Comparison of ENCODE assay signal across 1 cellular context in the genomic region with DNA sequence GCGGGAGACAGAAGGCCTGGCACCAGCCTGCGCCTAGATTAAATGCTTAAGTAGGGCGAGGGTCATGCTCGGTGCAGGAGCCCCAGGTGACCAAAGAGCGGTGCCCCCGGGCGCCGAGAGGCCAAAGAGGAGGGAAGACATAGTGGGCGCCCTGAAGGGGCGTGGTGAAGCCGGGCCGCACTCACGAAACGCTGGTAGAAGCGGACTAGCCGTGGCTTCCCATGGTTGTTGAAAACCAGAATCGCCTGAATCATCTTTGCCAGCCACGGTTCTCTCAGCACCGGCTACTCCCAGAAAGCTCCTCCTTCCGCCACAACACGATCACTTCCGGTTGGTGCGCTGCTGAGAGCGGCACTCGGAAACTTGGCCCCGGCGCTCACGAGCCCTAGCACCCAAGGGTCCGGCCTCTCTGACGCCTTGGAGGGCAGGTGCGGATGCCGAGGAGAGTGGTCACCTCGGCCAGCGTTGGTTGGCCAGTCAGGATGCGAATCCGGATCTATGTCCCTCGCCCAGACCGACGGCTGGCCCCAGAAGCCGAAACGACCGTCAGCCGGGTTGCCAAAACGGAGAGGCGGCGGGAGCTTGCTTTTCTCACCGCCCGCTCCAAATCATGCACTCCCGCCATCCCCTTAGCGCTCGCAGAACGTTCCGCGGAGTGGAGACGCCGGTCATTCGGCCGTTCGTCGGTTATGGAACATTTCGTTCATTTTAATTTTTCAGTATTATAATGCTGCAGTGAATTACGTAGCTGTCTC.
TF ChIP-seq lines count a peak whose summit lies in the region.

A gene (minus strand): TSS at position 299 of the 755 bp plus-strand sequence. CDS start 45 bp downstream, at position 254.

TF ChIP-seq in K562, 482 proteins besides CTCF, POLR2A, EP300 and RAD21 (continued from another document and continues in another):
- TF ChIP-seq TAL1 (IDR thresholded peaks at IDR 0.05), result no peak
- TF ChIP-seq ZNF507 (tag; conservative IDR thresholded peaks at IDR 0.05), result no peak
- TF ChIP-seq, protein P1, sequence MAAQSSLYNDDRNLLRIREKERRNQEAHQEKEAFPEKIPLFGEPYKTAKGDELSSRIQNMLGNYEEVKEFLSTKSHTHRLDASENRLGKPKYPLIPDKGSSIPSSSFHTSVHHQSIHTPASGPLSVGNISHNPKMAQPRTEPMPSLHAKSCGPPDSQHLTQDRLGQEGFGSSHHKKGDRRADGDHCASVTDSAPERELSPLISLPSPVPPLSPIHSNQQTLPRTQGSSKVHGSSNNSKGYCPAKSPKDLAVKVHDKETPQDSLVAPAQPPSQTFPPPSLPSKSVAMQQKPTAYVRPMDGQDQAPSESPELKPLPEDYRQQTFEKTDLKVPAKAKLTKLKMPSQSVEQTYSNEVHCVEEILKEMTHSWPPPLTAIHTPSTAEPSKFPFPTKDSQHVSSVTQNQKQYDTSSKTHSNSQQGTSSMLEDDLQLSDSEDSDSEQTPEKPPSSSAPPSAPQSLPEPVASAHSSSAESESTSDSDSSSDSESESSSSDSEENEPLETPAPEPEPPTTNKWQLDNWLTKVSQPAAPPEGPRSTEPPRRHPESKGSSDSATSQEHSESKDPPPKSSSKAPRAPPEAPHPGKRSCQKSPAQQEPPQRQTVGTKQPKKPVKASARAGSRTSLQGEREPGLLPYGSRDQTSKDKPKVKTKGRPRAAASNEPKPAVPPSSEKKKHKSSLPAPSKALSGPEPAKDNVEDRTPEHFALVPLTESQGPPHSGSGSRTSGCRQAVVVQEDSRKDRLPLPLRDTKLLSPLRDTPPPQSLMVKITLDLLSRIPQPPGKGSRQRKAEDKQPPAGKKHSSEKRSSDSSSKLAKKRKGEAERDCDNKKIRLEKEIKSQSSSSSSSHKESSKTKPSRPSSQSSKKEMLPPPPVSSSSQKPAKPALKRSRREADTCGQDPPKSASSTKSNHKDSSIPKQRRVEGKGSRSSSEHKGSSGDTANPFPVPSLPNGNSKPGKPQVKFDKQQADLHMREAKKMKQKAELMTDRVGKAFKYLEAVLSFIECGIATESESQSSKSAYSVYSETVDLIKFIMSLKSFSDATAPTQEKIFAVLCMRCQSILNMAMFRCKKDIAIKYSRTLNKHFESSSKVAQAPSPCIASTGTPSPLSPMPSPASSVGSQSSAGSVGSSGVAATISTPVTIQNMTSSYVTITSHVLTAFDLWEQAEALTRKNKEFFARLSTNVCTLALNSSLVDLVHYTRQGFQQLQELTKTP (IDR thresholded peaks at IDR 0.05; ENCODE audit: low read depth in 1 of 2, partially characterized antibody in 2 of 2), result peak in 1 of 2 experiments; percentile 19
- TF ChIP-seq EP400 (IDR thresholded peaks at IDR 0.05), result peak; percentile 87
- TF ChIP-seq, protein P2, sequence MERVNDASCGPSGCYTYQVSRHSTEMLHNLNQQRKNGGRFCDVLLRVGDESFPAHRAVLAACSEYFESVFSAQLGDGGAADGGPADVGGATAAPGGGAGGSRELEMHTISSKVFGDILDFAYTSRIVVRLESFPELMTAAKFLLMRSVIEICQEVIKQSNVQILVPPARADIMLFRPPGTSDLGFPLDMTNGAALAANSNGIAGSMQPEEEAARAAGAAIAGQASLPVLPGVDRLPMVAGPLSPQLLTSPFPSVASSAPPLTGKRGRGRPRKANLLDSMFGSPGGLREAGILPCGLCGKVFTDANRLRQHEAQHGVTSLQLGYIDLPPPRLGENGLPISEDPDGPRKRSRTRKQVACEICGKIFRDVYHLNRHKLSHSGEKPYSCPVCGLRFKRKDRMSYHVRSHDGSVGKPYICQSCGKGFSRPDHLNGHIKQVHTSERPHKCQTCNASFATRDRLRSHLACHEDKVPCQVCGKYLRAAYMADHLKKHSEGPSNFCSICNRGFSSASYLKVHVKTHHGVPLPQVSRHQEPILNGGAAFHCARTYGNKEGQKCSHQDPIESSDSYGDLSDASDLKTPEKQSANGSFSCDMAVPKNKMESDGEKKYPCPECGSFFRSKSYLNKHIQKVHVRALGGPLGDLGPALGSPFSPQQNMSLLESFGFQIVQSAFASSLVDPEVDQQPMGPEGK (CRISPR knock-in tag; IDR thresholded peaks at IDR 0.05; ENCODE audit: borderline replicate concordance), result no peak
- TF ChIP-seq, protein P3, sequence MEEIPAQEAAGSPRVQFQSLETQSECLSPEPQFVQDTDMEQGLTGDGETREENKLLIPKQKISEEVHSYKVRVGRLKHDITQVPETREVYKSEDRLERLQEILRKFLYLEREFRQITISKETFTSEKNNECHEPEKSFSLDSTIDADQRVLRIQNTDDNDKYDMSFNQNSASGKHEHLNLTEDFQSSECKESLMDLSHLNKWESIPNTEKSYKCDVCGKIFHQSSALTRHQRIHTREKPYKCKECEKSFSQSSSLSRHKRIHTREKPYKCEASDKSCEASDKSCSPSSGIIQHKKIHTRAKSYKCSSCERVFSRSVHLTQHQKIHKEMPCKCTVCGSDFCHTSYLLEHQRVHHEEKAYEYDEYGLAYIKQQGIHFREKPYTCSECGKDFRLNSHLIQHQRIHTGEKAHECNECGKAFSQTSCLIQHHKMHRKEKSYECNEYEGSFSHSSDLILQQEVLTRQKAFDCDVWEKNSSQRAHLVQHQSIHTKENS (CRISPR knock-in tag; IDR thresholded peaks at IDR 0.05), result no peak
- TF ChIP-seq, protein P4, sequence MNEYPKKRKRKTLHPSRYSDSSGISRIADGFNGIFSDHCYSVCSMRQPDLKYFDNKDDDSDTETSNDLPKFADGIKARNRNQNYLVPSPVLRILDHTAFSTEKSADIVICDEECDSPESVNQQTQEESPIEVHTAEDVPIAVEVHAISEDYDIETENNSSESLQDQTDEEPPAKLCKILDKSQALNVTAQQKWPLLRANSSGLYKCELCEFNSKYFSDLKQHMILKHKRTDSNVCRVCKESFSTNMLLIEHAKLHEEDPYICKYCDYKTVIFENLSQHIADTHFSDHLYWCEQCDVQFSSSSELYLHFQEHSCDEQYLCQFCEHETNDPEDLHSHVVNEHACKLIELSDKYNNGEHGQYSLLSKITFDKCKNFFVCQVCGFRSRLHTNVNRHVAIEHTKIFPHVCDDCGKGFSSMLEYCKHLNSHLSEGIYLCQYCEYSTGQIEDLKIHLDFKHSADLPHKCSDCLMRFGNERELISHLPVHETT (CRISPR knock-in tag; conservative IDR thresholded peaks at IDR 0.05 in 1 of 2, IDR thresholded peaks at IDR 0.05 in 1 of 2), result peak in 1 of 2 experiments; percentile 87; a peak in 2 of 4 replicates
- peak; percentile 100 for TF ChIP-seq GABPA (tag; conservative IDR thresholded peaks at IDR 0.05; ENCODE audit: low read depth)
- no peak for TF ChIP-seq BCL6 (CRISPR knock-in tag; IDR thresholded peaks at IDR 0.05)
- TF ChIP-seq HNRNPLL (IDR thresholded peaks at IDR 0.05; ENCODE audit: low read depth, low read length, poor library complexity, severe bottlenecking), result peak; percentile 65
- no peak for TF ChIP-seq HDGF (IDR thresholded peaks at IDR 0.05)
- TF ChIP-seq ZZZ3 (IDR thresholded peaks at IDR 0.05), result no peak; the same call in 1 of the 2 replicates
- TF ChIP-seq MCM2 (IDR thresholded peaks at IDR 0.05; ENCODE audit: low read depth), result no peak
- no peak for TF ChIP-seq ZNF41 (CRISPR knock-in tag; conservative IDR thresholded peaks at IDR 0.05)
- peak in 1 of 2 experiments; percentile 54; a peak in 3 of 4 replicates for TF ChIP-seq NRF1 (conservative IDR thresholded peaks at IDR 0.05 in 1 of 2, IDR thresholded peaks at IDR 0.05 in 1 of 2)
- TF ChIP-seq, protein P5, sequence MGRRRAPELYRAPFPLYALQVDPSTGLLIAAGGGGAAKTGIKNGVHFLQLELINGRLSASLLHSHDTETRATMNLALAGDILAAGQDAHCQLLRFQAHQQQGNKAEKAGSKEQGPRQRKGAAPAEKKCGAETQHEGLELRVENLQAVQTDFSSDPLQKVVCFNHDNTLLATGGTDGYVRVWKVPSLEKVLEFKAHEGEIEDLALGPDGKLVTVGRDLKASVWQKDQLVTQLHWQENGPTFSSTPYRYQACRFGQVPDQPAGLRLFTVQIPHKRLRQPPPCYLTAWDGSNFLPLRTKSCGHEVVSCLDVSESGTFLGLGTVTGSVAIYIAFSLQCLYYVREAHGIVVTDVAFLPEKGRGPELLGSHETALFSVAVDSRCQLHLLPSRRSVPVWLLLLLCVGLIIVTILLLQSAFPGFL (CRISPR knock-in tag; IDR thresholded peaks at IDR 0.05), result 0 out of 2 replicates have a peak, but pooled peaks have one; percentile 67
- TF ChIP-seq, protein P6, sequence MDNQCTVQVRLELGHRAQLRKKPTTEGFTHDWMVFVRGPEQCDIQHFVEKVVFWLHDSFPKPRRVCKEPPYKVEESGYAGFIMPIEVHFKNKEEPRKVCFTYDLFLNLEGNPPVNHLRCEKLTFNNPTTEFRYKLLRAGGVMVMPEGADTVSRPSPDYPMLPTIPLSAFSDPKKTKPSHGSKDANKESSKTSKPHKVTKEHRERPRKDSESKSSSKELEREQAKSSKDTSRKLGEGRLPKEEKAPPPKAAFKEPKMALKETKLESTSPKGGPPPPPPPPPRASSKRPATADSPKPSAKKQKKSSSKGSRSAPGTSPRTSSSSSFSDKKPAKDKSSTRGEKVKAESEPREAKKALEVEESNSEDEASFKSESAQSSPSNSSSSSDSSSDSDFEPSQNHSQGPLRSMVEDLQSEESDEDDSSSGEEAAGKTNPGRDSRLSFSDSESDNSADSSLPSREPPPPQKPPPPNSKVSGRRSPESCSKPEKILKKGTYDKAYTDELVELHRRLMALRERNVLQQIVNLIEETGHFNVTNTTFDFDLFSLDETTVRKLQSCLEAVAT (IDR thresholded peaks at IDR 0.05), result no peak
- peak; percentile 78 for TF ChIP-seq HDAC2 (IDR thresholded peaks at IDR 0.05)
- TF ChIP-seq ETS2 (tag; IDR thresholded peaks at IDR 0.05; ENCODE audit: borderline replicate concordance, poor library complexity, severe bottlenecking), result no peak
- TF ChIP-seq, protein P7, sequence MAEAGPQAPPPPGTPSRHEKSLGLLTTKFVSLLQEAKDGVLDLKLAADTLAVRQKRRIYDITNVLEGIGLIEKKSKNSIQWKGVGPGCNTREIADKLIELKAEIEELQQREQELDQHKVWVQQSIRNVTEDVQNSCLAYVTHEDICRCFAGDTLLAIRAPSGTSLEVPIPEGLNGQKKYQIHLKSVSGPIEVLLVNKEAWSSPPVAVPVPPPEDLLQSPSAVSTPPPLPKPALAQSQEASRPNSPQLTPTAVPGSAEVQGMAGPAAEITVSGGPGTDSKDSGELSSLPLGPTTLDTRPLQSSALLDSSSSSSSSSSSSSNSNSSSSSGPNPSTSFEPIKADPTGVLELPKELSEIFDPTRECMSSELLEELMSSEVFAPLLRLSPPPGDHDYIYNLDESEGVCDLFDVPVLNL (CRISPR knock-in tag; IDR thresholded peaks at IDR 0.05; ENCODE audit: low read depth), result no peak
- no peak for TF ChIP-seq STAT5B (CRISPR knock-in tag; IDR thresholded peaks at IDR 0.05)
- TF ChIP-seq, protein P8, sequence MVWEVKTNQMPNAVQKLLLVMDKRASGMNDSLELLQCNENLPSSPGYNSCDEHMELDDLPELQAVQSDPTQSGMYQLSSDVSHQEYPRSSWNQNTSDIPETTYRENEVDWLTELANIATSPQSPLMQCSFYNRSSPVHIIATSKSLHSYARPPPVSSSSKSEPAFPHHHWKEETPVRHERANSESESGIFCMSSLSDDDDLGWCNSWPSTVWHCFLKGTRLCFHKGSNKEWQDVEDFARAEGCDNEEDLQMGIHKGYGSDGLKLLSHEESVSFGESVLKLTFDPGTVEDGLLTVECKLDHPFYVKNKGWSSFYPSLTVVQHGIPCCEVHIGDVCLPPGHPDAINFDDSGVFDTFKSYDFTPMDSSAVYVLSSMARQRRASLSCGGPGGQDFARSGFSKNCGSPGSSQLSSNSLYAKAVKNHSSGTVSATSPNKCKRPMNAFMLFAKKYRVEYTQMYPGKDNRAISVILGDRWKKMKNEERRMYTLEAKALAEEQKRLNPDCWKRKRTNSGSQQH (CRISPR knock-in tag; IDR thresholded peaks at IDR 0.05), result no peak
- peak in 1 of 2 experiments; percentile 94; a peak in 2 of 4 replicates for TF ChIP-seq KDM4B (IDR thresholded peaks at IDR 0.05; ENCODE audit: borderline replicate concordance in 2 of 2, low read depth in 1 of 2)
- no peak for TF ChIP-seq KDM2B (CRISPR knock-in tag; IDR thresholded peaks at IDR 0.05)
- TF ChIP-seq RBM25 (IDR thresholded peaks at IDR 0.05; ENCODE audit: low read depth, low read length, severe bottlenecking), result no peak
- no peak for TF ChIP-seq DMBX1 (CRISPR knock-in tag; IDR thresholded peaks at IDR 0.05; ENCODE audit: borderline replicate concordance)
- TF ChIP-seq RBBP5 (IDR thresholded peaks at IDR 0.05; ENCODE audit: borderline replicate concordance, insufficient read depth, low read length, poor library complexity, severe bottlenecking), result peak; percentile 93
- peak; percentile 44 for TF ChIP-seq SETDB1 (IDR thresholded peaks at IDR 0.05; ENCODE audit: low read length)
- TF ChIP-seq, protein P9, sequence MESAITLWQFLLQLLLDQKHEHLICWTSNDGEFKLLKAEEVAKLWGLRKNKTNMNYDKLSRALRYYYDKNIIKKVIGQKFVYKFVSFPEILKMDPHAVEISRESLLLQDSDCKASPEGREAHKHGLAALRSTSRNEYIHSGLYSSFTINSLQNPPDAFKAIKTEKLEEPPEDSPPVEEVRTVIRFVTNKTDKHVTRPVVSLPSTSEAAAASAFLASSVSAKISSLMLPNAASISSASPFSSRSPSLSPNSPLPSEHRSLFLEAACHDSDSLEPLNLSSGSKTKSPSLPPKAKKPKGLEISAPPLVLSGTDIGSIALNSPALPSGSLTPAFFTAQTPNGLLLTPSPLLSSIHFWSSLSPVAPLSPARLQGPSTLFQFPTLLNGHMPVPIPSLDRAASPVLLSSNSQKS (CRISPR knock-in tag; IDR thresholded peaks at IDR 0.05), result no peak
- TF ChIP-seq PTBP1 (IDR thresholded peaks at IDR 0.05; ENCODE audit: low read depth, low read length), result no peak
- TF ChIP-seq YY1 (IDR thresholded peaks at IDR 0.05; ENCODE audit: borderline replicate concordance in 1 of 3, control insufficient read depth in 1 of 3, extremely low read depth in 1 of 3, insufficient read depth in 3 of 3, insufficient read length in 1 of 3, insufficient replicate concordance in 2 of 3, low read depth in 1 of 3, low read length in 2 of 3), result peak in 2 of 3 experiments; percentile 61 to 83
- TF ChIP-seq BRD4 (IDR thresholded peaks at IDR 0.05), result peak; percentile 72
- TF ChIP-seq, protein P10, sequence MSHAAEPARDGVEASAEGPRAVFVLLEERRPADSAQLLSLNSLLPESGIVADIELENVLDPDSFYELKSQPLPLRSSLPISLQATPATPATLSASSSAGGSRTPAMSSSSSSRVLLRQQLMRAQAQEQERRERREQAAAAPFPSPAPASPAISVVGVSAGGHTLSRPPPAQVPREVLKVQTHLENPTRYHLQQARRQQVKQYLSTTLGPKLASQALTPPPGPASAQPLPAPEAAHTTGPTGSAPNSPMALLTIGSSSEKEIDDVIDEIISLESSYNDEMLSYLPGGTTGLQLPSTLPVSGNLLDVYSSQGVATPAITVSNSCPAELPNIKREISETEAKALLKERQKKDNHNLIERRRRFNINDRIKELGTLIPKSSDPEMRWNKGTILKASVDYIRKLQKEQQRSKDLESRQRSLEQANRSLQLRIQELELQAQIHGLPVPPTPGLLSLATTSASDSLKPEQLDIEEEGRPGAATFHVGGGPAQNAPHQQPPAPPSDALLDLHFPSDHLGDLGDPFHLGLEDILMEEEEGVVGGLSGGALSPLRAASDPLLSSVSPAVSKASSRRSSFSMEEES (CRISPR knock-in tag; IDR thresholded peaks at IDR 0.05), result no peak
- TF ChIP-seq TEAD1 (CRISPR knock-in tag; IDR thresholded peaks at IDR 0.05), result peak; percentile 31 to 74; a peak in 2 of 4 replicates
- TF ChIP-seq TGIF2 (CRISPR knock-in tag; IDR thresholded peaks at IDR 0.05), result 0 out of 2 replicates have a peak, but pooled peaks have one; percentile 27
- TF ChIP-seq FOSL1 (tag; conservative IDR thresholded peaks at IDR 0.05), result peak; percentile 51
- no peak for TF ChIP-seq NELFE (IDR thresholded peaks at IDR 0.05; ENCODE audit: insufficient read depth, insufficient read length)
- no peak for TF ChIP-seq HSF4 (CRISPR knock-in tag; IDR thresholded peaks at IDR 0.05; ENCODE audit: borderline replicate concordance)
- no peak for TF ChIP-seq HEY1 (CRISPR knock-in tag; IDR thresholded peaks at IDR 0.05; ENCODE audit: borderline replicate concordance)
- peak; percentile 73; the same call in 1 of the 2 replicates for TF ChIP-seq ZNF431 (CRISPR knock-in tag; IDR thresholded peaks at IDR 0.05)
- no peak for TF ChIP-seq COPS2 (conservative IDR thresholded peaks at IDR 0.05)
- no peak for TF ChIP-seq CBX8 (IDR thresholded peaks at IDR 0.05; ENCODE audit: borderline replicate concordance, extremely low read depth, low read depth, low read length, poor library complexity, severe bottlenecking)
